Comparison of ENCODE assay signal across 2 cellular contexts in the genomic region with DNA sequence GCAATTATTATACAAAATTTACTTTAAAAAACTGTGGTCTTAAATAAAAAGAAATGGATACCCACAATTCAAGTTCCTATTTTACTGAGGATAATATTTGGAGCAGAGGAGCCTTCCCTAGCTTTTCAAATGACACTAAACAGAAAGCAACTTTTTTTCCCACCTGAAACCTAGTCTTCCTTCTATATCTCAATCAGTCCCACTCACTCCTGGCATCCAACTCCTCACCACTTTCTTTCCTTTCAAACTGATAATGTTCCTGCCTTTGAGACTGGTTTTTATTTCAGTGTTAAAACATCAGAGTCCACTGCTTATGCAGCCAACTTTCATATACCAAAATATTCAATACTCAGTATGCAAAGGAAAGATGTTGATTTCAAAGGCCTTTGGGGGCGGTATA.
TF ChIP-seq lines count a peak whose summit lies in the region.

No MANE protein-coding gene starts in this region.

TF ChIP-seq in GM23338, 12 proteins besides CTCF, POLR2A, EP300 and RAD21 (continues in another document):
- TF ChIP-seq POLR2AphosphoS5 (IDR thresholded peaks at IDR 0.05; ENCODE audit: low read depth), result no peak
- TF ChIP-seq CREB1 (CRISPR knock-in tag; IDR thresholded peaks at IDR 0.05; ENCODE audit: low read depth), result no peak
- TF ChIP-seq ZNF114 (CRISPR knock-in tag; IDR thresholded peaks at IDR 0.05), result no peak
- TF ChIP-seq, protein P1, sequence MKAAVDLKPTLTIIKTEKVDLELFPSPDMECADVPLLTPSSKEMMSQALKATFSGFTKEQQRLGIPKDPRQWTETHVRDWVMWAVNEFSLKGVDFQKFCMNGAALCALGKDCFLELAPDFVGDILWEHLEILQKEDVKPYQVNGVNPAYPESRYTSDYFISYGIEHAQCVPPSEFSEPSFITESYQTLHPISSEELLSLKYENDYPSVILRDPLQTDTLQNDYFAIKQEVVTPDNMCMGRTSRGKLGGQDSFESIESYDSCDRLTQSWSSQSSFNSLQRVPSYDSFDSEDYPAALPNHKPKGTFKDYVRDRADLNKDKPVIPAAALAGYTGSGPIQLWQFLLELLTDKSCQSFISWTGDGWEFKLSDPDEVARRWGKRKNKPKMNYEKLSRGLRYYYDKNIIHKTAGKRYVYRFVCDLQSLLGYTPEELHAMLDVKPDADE (IDR thresholded peaks at IDR 0.05), result no peak
- no peak for TF ChIP-seq ZNF331 (CRISPR knock-in tag; IDR thresholded peaks at IDR 0.05; ENCODE audit: low read depth)
- no peak for TF ChIP-seq JUNB (IDR thresholded peaks at IDR 0.05; ENCODE audit: unreplicated experiment)
- no peak for TF ChIP-seq EZH2phosphoT487 (IDR thresholded peaks at IDR 0.05; ENCODE audit: unreplicated experiment)
- TF ChIP-seq STAT1 (IDR thresholded peaks at IDR 0.05; ENCODE audit: unreplicated experiment), result no peak
- TF ChIP-seq EZH2 (IDR thresholded peaks at IDR 0.05; ENCODE audit: low read depth, unreplicated experiment), result no peak
- TF ChIP-seq, protein P2, sequence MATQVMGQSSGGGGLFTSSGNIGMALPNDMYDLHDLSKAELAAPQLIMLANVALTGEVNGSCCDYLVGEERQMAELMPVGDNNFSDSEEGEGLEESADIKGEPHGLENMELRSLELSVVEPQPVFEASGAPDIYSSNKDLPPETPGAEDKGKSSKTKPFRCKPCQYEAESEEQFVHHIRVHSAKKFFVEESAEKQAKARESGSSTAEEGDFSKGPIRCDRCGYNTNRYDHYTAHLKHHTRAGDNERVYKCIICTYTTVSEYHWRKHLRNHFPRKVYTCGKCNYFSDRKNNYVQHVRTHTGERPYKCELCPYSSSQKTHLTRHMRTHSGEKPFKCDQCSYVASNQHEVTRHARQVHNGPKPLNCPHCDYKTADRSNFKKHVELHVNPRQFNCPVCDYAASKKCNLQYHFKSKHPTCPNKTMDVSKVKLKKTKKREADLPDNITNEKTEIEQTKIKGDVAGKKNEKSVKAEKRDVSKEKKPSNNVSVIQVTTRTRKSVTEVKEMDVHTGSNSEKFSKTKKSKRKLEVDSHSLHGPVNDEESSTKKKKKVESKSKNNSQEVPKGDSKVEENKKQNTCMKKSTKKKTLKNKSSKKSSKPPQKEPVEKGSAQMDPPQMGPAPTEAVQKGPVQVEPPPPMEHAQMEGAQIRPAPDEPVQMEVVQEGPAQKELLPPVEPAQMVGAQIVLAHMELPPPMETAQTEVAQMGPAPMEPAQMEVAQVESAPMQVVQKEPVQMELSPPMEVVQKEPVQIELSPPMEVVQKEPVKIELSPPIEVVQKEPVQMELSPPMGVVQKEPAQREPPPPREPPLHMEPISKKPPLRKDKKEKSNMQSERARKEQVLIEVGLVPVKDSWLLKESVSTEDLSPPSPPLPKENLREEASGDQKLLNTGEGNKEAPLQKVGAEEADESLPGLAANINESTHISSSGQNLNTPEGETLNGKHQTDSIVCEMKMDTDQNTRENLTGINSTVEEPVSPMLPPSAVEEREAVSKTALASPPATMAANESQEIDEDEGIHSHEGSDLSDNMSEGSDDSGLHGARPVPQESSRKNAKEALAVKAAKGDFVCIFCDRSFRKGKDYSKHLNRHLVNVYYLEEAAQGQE (IDR thresholded peaks at IDR 0.05; ENCODE audit: unreplicated experiment), result no peak

TF ChIP-seq in H1, 55 proteins besides CTCF, POLR2A, EP300 and RAD21:
- TF ChIP-seq CEBPB (IDR thresholded peaks at IDR 0.05; ENCODE audit: low read depth, low read length), result no peak
